Comparison of ENCODE assay signal across 17 cellular contexts in the genomic region with DNA sequence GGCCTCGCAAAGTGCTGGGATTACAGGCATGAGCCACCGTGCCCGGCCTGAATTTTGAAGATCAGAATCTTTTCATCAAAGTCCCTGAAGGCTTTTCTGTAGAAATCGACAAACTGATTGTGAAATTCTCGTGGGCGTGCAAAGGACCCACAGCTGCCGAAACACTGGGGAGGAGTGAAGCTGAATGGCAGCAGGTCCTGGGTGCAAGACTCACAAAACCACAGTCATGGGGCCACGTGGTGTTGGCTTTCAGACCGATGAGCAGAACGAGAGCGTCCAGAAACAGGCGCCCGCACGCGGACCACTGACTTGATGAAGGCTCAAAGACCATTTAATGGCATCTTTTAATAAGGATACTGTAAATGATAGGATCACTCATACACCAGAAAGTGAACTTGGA.
"Had no signal": no experiment of that assay in that cellular context is flagged by ENCODE, and none has a peak within 500 bp of the region (broad histone marks: within the 10 kb centered on the region; RNA-seq: fewer than 3 reads in every experiment).

No MANE protein-coding gene starts in this region.

- H3K9me3 Mint-ChIP-seq: naive thymus-derived CD4-positive, alpha-beta T cell; neural crest cell; stimulated activated memory B cell treated with anti-CD40 and anti-IgM and Interleukin-4, amounts not matched to agents 10 μg/mL and 1 μg/mL and 100 μg/mL, for 72 hours; WTC11 had no signal

- H3K9me3 ChIP-seq: prostate gland, SK-N-SH, stomach, suprapubic skin, tibial nerve had no signal

- H3K27ac Mint-ChIP-seq: activated CD4-positive, alpha-beta T cell treated with anti-CD3 and anti-CD28 coated beads for 36 hours; naive thymus-derived CD4-positive, alpha-beta T cell; stimulated activated memory B cell treated with anti-CD40 and anti-IgM and Interleukin-4, amounts not matched to agents 10 μg/mL and 1 μg/mL and 100 μg/mL, for 72 hours had no signal

- H3K27me3 ChIP-seq: foreskin keratinocyte, stomach, suprapubic skin, tibial nerve had no signal

- DNase-seq: activated CD4-positive, alpha-beta T cell treated with anti-CD3 and anti-CD28 coated beads for 36 hours; activated naive CD4-positive, alpha-beta T cell treated with Interleukin-2 at 50 U/mL for 16 hours; amygdala; erythroblast; foreskin keratinocyte; naive thymus-derived CD4-positive, alpha-beta T cell; SK-N-SH; stimulated activated CD4-positive, alpha-beta T cell treated with anti-CD3 and anti-CD28 coated beads, Interleukin-12 subunit alpha, Interleukin-12 subunit beta, amount 100 ng/mL, for 4 hours; stimulated activated CD4-positive, alpha-beta T cell treated with anti-CD3 and anti-CD28 coated beads, Interleukin-2, amount 100 ng/mL, for 24 hours; stomach had no signal

- H3K27ac ChIP-seq: foreskin keratinocyte, prostate gland, stomach, suprapubic skin, tibial nerve had no signal

- H3K9ac ChIP-seq: SK-N-SH had no signal

- H3K27me3 Mint-ChIP-seq: activated CD4-positive, alpha-beta T cell treated with anti-CD3 and anti-CD28 coated beads for 36 hours; naive thymus-derived CD4-positive, alpha-beta T cell; stimulated activated memory B cell treated with anti-CD40 and anti-IgM and Interleukin-4, amounts not matched to agents 10 μg/mL and 1 μg/mL and 100 μg/mL, for 72 hours had no signal

- H3K4me3 Mint-ChIP-seq: activated CD4-positive, alpha-beta T cell treated with anti-CD3 and anti-CD28 coated beads for 36 hours; naive thymus-derived CD4-positive, alpha-beta T cell; neural crest cell; stimulated activated memory B cell treated with anti-CD40 and anti-IgM and Interleukin-4, amounts not matched to agents 10 μg/mL and 1 μg/mL and 100 μg/mL, for 72 hours; WTC11 had no signal

- H3K4me1 Mint-ChIP-seq: activated CD4-positive, alpha-beta T cell treated with anti-CD3 and anti-CD28 coated beads for 36 hours; neural crest cell; stimulated activated memory B cell treated with anti-CD40 and anti-IgM and Interleukin-4, amounts not matched to agents 10 μg/mL and 1 μg/mL and 100 μg/mL, for 72 hours; WTC11 had no signal

- ATAC-seq: activated CD4-positive, alpha-beta T cell treated with anti-CD3 and anti-CD28 coated beads for 36 hours; foreskin keratinocyte; left lobe of liver; naive thymus-derived CD4-positive, alpha-beta T cell; stimulated activated memory B cell treated with anti-CD40 and anti-IgM and Interleukin-4, amounts not matched to agents 10 μg/mL and 1 μg/mL and 100 μg/mL, for 72 hours; WTC11 had no signal

- H3K4me3 ChIP-seq: prostate gland, stomach, suprapubic skin, tibial nerve had no signal

- H3K4me1 ChIP-seq: foreskin keratinocyte, suprapubic skin had no signal
